ENCODE assay signal across 1 cellular context in the genomic region with DNA sequence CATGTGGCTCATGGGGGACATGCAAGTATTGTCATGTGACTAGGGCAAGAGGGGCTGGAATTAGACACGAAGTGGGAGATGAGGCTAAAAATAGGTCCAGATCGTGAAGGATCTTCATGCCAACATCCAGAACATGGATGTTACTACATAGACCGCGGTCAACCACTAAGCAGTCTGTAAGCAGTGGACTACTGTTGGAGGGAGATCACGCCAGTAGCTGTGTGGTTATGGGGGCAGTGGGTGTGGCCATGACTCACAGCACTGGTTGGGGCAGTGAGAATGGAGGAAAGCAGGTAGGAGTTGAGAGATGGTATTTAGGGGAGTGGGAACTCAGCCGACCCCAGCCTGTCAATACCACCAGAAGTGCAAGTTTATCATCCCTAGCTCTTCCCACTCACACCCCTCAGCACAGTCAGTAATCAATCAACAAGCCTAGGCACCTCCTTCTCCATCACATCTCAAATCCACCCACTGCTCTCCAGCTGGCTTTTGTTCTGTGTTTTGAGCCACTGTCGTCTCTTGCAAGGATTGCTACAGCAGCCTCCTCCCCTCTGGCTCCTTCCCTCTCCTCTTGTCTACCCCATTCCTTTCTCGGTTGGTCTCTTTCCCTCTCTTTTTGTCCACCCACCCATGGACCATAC.
TF ChIP-seq lines count a peak whose summit lies in the region.

No MANE protein-coding gene starts in this region.

TF ChIP-seq in endothelial cell of umbilical vein, 7 proteins besides CTCF, POLR2A, EP300 and RAD21 (continued from another document):
- TF ChIP-seq FOS (IDR thresholded peaks at IDR 0.05; ENCODE audit: borderline replicate concordance, insufficient read depth, low read length) = no peak
